In the genomic region with DNA sequence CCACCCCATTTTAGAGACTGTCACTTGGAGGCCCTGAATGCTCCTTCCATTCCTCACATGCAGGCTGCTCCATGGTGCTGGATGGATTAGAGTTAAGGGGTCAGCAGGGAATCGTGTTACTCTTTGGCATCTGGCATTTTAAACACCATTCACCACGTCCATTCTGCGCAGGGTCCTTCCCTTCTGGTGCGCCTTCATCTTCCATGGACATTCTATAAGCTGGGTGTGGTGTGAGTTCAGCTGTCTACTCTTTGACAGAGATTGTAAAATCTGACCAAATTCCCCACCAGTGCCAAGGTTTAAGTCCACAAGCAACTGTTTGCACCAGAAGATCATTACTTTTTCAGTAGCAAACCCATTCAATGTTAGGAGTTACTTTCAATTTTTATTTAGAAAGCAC, we compare ENCODE assay signal across 12 cellular contexts. TPM values are rescaled to one million over a fixed set of nuclear protein-coding genes. Genes with fewer than 3 reads are reported as not detected.
DNase-seq lines count a peak whose midpoint lies in the region; ATAC-seq and TF ChIP-seq lines count a peak whose summit lies in the region.
"Had no signal": no experiment of that assay in that cellular context is flagged by ENCODE, and none has a peak within 500 bp of the region (broad histone marks: within the 10 kb centered on the region; RNA-seq: fewer than 3 reads in every experiment).

No MANE protein-coding gene starts in this region.

- intact Hi-C loops in heart left ventricle (cut with DNase I) (loop anchor here in 3 of 10 donors (5.0 kb wide), 1 partner anchor 49 kb away; the partner anchor contains the start of genes ANKRD13A (in 3 of the 3) and GIT2 (in 3 of the 3)), cardiac septum (cut with DNase I) (no loop called here), dorsolateral prefrontal cortex (cut with DNase I) (no loop called here), thyroid gland (cut with DNase I) (no loop called here)

- ATAC-seq in heart left ventricle (no peak), HG02840 (IDR thresholded peaks at IDR 0.05; ENCODE audit: low FRiP score, unreplicated experiment) (no peak)

- H3K27me3 ChIP-seq in heart left ventricle = no peaks in the 10 kb centered on the region
- no peaks in the 10 kb centered on the region for H3K27me3 ChIP-seq in dorsolateral prefrontal cortex
- H3K27me3 ChIP-seq in thyroid gland = no peaks in the 10 kb centered on the region

- peaks cover 0 to 94% (median 71%) of the 10 kb centered on the region in 9 donors for H3K36me3 ChIP-seq in heart left ventricle
- peaks cover 18 to 23% of the 10 kb centered on the region in 2 donors for H3K36me3 ChIP-seq in thyroid gland

- WGBS in heart left ventricle, 4 donors = 74 to 79% (median 77%) methylated on average over 4 of the region's 4 CpGs
- 76 to 79% methylated on average over 4 of the region's 4 CpGs for WGBS in thyroid gland, 2 donors

- H3K27ac ChIP-seq in heart left ventricle (peak overlapping the region; percentile 21 to 84 (median 76)), dorsolateral prefrontal cortex (peak overlapping the region in 35 of 59 donors; percentile 3 to 84 (median 67)), thyroid gland (peak overlapping the region; percentile 80 to 90 (median 87))
- H3K27ac ChIP-seq: lower lobe of right lung, RWPE1 had no signal

- H3K4me3 ChIP-seq in heart left ventricle (no peak overlapping the region), dorsolateral prefrontal cortex (no peak overlapping the region), thyroid gland (replicated peaks in 1 of 3) (no peak overlapping the region)
- H3K4me3 ChIP-seq: lower lobe of right lung, skin epidermis had no signal

- no peak for TF ChIP-seq CTCF in heart left ventricle (IDR thresholded peaks at IDR 0.05)
- TF ChIP-seq CTCF in dorsolateral prefrontal cortex (IDR thresholded peaks at IDR 0.05 in 54 of 56, conservative IDR thresholded peaks at IDR 0.05 in 2 of 56; ENCODE audit: low read depth in 1 of 56, partially characterized antibody in 56 of 56) = no peak
- TF ChIP-seq CTCF in thyroid gland (IDR thresholded peaks at IDR 0.05) = no peak

- TF ChIP-seq POLR2A in heart left ventricle (IDR thresholded peaks at IDR 0.05) = no peak
- no peak for TF ChIP-seq POLR2A in thyroid gland (IDR thresholded peaks at IDR 0.05)

- peaks cover 0 to 91% (median 73%) of the 10 kb centered on the region in 12 donors for H3K4me1 ChIP-seq in heart left ventricle
- peaks cover 80 to 88% of the 10 kb centered on the region in 2 donors for H3K4me1 ChIP-seq in thyroid gland

- DNase-seq in heart left ventricle (no peak), cardiac septum (ENCODE audit: low spot score) (no peak), dorsolateral prefrontal cortex (no peak), myocyte (ENCODE audit: low read depth) (peak; percentile 79), thyroid gland (no peak), NCI-H1092 (lab: John Stamatoyannopoulos, UW) (no peak), SHP77 treated with DMSO at 0.1 percent for 48 hours (lab: John Stamatoyannopoulos, UW) (no peak)
- DNase-seq: lower lobe of right lung, MV-4-11 had no signal

- no peaks in the 10 kb centered on the region for H3K9me3 ChIP-seq in heart left ventricle
- H3K9me3 ChIP-seq in thyroid gland = no peaks in the 10 kb centered on the region
- H3K9me3 ChIP-seq: lower lobe of right lung had no signal

RNA-seq across cellular contexts. Expression of gene GIT2, which starts 47.8 kb away (rescaled TPM):
- total RNA-seq in heart left ventricle = 10 to 100 TPM; 28.5 to 56.7 (median 41.7) TPM
- 10 to 100 TPM; 17.4 to 33.9 TPM for polyA plus RNA-seq in heart left ventricle
- total RNA-seq in cardiac septum = 31.2 TPM
- 100 to 1,000 TPM in 4 of 120 experiments, 10 to 100 TPM in 116; 54.2 to 101 (median 79.0) TPM for total RNA-seq in dorsolateral prefrontal cortex
- 26.7 and 34.2 TPM in 2 replicates for total RNA-seq in myocyte
- 24.3 TPM for polyA plus RNA-seq in myocyte (2012)
- 10 to 100 TPM; 54.4 to 69.4 (median 60.1) TPM for total RNA-seq in thyroid gland

RNA-seq across cellular contexts. Expression of gene TCHP, which starts 48.3 kb away (rescaled TPM):
- 10 to 100 TPM in 4 of 9 donors, 1 to 10 TPM in 5; 7.4 to 11.7 (median 8.9) TPM for total RNA-seq in heart left ventricle
- polyA plus RNA-seq in heart left ventricle = 10 to 100 TPM; 10.1 to 10.6 TPM
- 9.3 TPM for total RNA-seq in cardiac septum
- 10 to 100 TPM; 18.4 to 41.8 (median 27.7) TPM for total RNA-seq in dorsolateral prefrontal cortex
- total RNA-seq in myocyte = 11.7 and 14.2 TPM in 2 replicates
- 10.1 TPM for polyA plus RNA-seq in myocyte (2012)
- total RNA-seq in thyroid gland = 10 to 100 TPM; 16.4 to 25.8 (median 24.3) TPM

RNA-seq across cellular contexts. Expression of gene ANKRD13A, which starts 50.8 kb away (rescaled TPM):
- 10 to 100 TPM; 16.0 to 80.6 (median 24.4) TPM for total RNA-seq in heart left ventricle
- 10 to 100 TPM in 1 of 2 donors, 1 to 10 TPM in 1; 8.4 to 47.4 TPM for polyA plus RNA-seq in heart left ventricle
- 15.5 TPM for total RNA-seq in cardiac septum
- 10 to 100 TPM; 21.4 to 70.9 (median 41.3) TPM for total RNA-seq in dorsolateral prefrontal cortex
- 52.4 and 66.6 TPM in 2 replicates for total RNA-seq in myocyte
- polyA plus RNA-seq in myocyte (2012) = 27.3 TPM
- 100 to 1,000 TPM; 125 to 167 (median 137) TPM for total RNA-seq in thyroid gland
